Comparison of ENCODE assay signal across 1 cellular context in genomic region chr9:2479056-2479565, GRCh38.
TF ChIP-seq lines count a peak whose summit lies in the region.

No MANE protein-coding gene starts in this region.

TF ChIP-seq in H1, 55 proteins besides CTCF, POLR2A, EP300 and RAD21 (continued from another document):
- TF ChIP-seq CHD2 (IDR thresholded peaks at IDR 0.05; ENCODE audit: low read length) = no peak
- no peak for TF ChIP-seq SIRT6 (IDR thresholded peaks at IDR 0.05; ENCODE audit: low read length)
